In the genomic region with DNA sequence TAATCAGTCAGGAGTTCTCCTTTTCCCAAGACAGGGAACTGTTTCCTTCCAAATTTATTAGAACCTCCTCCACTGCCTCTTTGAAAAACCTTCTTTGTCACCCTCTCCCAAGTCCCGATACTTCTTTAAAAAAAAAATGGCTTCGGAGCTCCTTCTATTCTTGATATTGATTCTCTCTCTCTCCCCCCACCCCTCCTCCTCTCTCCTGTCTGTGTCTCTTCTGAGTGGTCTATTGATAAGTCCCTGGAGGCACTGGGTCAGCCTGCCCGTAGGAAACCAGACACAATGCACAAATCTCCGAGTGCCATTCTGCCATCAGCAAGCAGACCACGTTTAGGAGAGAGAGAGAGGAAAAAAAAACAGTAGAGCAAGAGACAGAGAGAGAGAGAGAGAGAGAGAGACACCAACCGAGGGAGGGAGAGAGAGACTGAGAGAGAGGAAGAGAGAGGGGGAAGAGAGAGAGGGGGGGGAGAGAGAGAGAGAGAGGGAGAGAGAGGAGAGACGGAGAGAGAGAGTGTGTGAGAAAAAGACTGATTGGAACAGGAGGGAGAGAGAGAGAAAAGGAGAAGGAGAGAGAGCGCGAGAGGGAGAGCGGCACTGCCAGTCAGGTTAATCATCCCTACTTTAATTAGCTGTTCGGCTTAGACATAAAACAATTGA, we compare ENCODE assay signal across 8 cellular contexts.
DNase-seq lines count a peak whose midpoint lies in the region; ATAC-seq and TF ChIP-seq lines count a peak whose summit lies in the region.

No MANE protein-coding gene starts in this region.

- H3K4me1 ChIP-seq in endodermal cell (ENCODE audit: control insufficient read depth, insufficient read depth, low read length), result no peaks in the 10 kb centered on the region
- peaks cover 5 to 11% of the 10 kb centered on the region in 2 donors for H3K4me1 ChIP-seq in naive thymus-derived CD4-positive, alpha-beta T cell (ENCODE audit: control insufficient read depth in 2 of 2, insufficient read depth in 2 of 2, low read length in 2 of 2)

- intact Hi-C loops in naive thymus-derived CD4-positive, alpha-beta T cell (cut with micrococcal nuclease), result loop anchor here in 1 of 2 donors (1.0 kb wide), 1 partner anchor 10 kb away; no protein-coding TSS in a partner anchor

- H3K9me3 Mint-ChIP-seq in endodermal cell, result no peaks in the 10 kb centered on the region
- peaks cover 0 to 2% (median 0%) of the 10 kb centered on the region in 11 donors for H3K9me3 Mint-ChIP-seq in naive thymus-derived CD4-positive, alpha-beta T cell
- H3K9me3 Mint-ChIP-seq in activated naive CD4-positive, alpha-beta T cell treated with anti-CD3 and anti-CD28 coated beads, Interleukin-2, amount 10 ng/mL, durations not matched to agents 7 days and 5 days, result no peaks in the 10 kb centered on the region

- no peak for TF ChIP-seq CTCF in endodermal cell (conservative IDR thresholded peaks at IDR 0.05)

- H3K36me3 ChIP-seq in endodermal cell (ENCODE audit: control insufficient read depth, insufficient read depth, low read length), result no peaks in the 10 kb centered on the region
- no peaks in the 10 kb centered on the region for H3K36me3 ChIP-seq in naive thymus-derived CD4-positive, alpha-beta T cell (ENCODE audit: control insufficient read depth in 2 of 3, insufficient read depth in 3 of 3, low read length in 3 of 3)

- CTCF ChIA-PET in naive thymus-derived CD4-positive, alpha-beta T cell (lab: Charles Lee), result no interaction called here
- CTCF ChIA-PET in activated naive CD4-positive, alpha-beta T cell treated with anti-CD3 and anti-CD28 coated beads, Interleukin-2, amount 10 ng/mL, durations not matched to agents 7 days and 5 days (lab: Charles Lee), result no interaction called here

- no peaks in the 10 kb centered on the region for H3K27me3 ChIP-seq in endodermal cell (ENCODE audit: control insufficient read depth, insufficient read depth, low read length, poor library complexity, severe bottlenecking)
- no peaks in the 10 kb centered on the region for H3K27me3 ChIP-seq in naive thymus-derived CD4-positive, alpha-beta T cell (ENCODE audit: control insufficient read depth in 2 of 2, insufficient read depth in 2 of 2, low read length in 2 of 2)

- no peak overlapping the region for H3K4me3 Mint-ChIP-seq in endodermal cell
- H3K4me3 Mint-ChIP-seq in naive thymus-derived CD4-positive, alpha-beta T cell, result no peak overlapping the region
- no peak overlapping the region for H3K4me3 Mint-ChIP-seq in activated naive CD4-positive, alpha-beta T cell treated with anti-CD3 and anti-CD28 coated beads, Interleukin-2, amount 10 ng/mL, durations not matched to agents 7 days and 5 days

- DNase-seq in GM03348 (ENCODE audit: low spot score), result peak; percentile 5
- DNase-seq in NCI-H2171 treated with DMSO at 0.1 percent for 48 hours (lab: John Stamatoyannopoulos, UW), result peak; percentile 97
- DNase-seq in endodermal cell, result no peak
- DNase-seq in naive thymus-derived CD4-positive, alpha-beta T cell, result peak in 2 of 9 donors; percentile 13 to 15
- no peak for DNase-seq in activated naive CD4-positive, alpha-beta T cell (lab: John Stamatoyannopoulos, UW)
- DNase-seq in hepatic stellate cell (ENCODE audit: low spot score), result no peak
- no peak for DNase-seq in epidermal melanocyte (ENCODE audit: insufficient read length, low spot score)
- DNase-seq in activated naive CD4-positive, alpha-beta T cell treated with anti-CD3 and anti-CD28 coated beads, Interleukin-2, amount 10 ng/mL, durations not matched to agents 7 days and 5 days, result no peak

- POLR2A ChIA-PET in naive thymus-derived CD4-positive, alpha-beta T cell (lab: Charles Lee), result interaction anchor here (0.5 kb wide), 1 partner anchor 101 kb away, joined by 3 read pairs; no protein-coding TSS in a partner anchor

- peak overlapping the region; percentile 100 for H3K27ac ChIP-seq in endodermal cell (ENCODE audit: low read depth, low read length)
- no peak overlapping the region for H3K27ac ChIP-seq in naive thymus-derived CD4-positive, alpha-beta T cell (ENCODE audit: low read depth, low read length)

- 32 to 44% methylated on average over 8 to 11 of the region's 11 CpGs for WGBS in endodermal cell (ENCODE audit: insufficient coverage in 1 of 2, insufficient read length in 1 of 2), 2 experiments

- H3K9ac ChIP-seq in endodermal cell (ENCODE audit: extremely low read depth, low read length, poor library complexity, severe bottlenecking), result peak overlapping the region; percentile 11

- peak overlapping the region; percentile 80 for H3K4me3 ChIP-seq in endodermal cell (ENCODE audit: low read length)
- H3K4me3 ChIP-seq in naive thymus-derived CD4-positive, alpha-beta T cell (ENCODE audit: low read length), result no peak overlapping the region

- H3K27ac Mint-ChIP-seq in endodermal cell, result no peak overlapping the region
- no peak overlapping the region for H3K27ac Mint-ChIP-seq in naive thymus-derived CD4-positive, alpha-beta T cell
- no peak overlapping the region for H3K27ac Mint-ChIP-seq in activated naive CD4-positive, alpha-beta T cell treated with anti-CD3 and anti-CD28 coated beads, Interleukin-2, amount 10 ng/mL, durations not matched to agents 7 days and 5 days

- no peaks in the 10 kb centered on the region for H3K4me1 Mint-ChIP-seq in endodermal cell
- H3K4me1 Mint-ChIP-seq in naive thymus-derived CD4-positive, alpha-beta T cell, result peaks cover 0 to 22% (median 18%) of the 10 kb centered on the region in 7 donors
- H3K4me1 Mint-ChIP-seq in activated naive CD4-positive, alpha-beta T cell treated with anti-CD3 and anti-CD28 coated beads, Interleukin-2, amount 10 ng/mL, durations not matched to agents 7 days and 5 days, result peaks cover 4% of the 10 kb centered on the region

- H3K9me3 ChIP-seq in endodermal cell (ENCODE audit: control insufficient read depth, low read length), result no peaks in the 10 kb centered on the region
- no peaks in the 10 kb centered on the region for H3K9me3 ChIP-seq in naive thymus-derived CD4-positive, alpha-beta T cell (ENCODE audit: control insufficient read depth in 2 of 3, low read length in 3 of 3)

- H3K27me3 Mint-ChIP-seq in endodermal cell (ENCODE audit: insufficient read depth), result peaks cover 4% of the 10 kb centered on the region
- H3K27me3 Mint-ChIP-seq in naive thymus-derived CD4-positive, alpha-beta T cell, result peaks cover 0 to 10% (median 0%) of the 10 kb centered on the region in 5 donors
- peaks cover 5% of the 10 kb centered on the region for H3K27me3 Mint-ChIP-seq in activated naive CD4-positive, alpha-beta T cell treated with anti-CD3 and anti-CD28 coated beads, Interleukin-2, amount 10 ng/mL, durations not matched to agents 7 days and 5 days

- no peaks in the 10 kb centered on the region for H3K36me3 Mint-ChIP-seq in endodermal cell (ENCODE audit: low read depth)
- H3K36me3 Mint-ChIP-seq in naive thymus-derived CD4-positive, alpha-beta T cell, result peaks cover 0 to 6% (median 0%) of the 10 kb centered on the region in 5 donors
- no peaks in the 10 kb centered on the region for H3K36me3 Mint-ChIP-seq in activated naive CD4-positive, alpha-beta T cell treated with anti-CD3 and anti-CD28 coated beads, Interleukin-2, amount 10 ng/mL, durations not matched to agents 7 days and 5 days

- peak; percentile 14 for ATAC-seq in naive thymus-derived CD4-positive, alpha-beta T cell

Comparison
In these comparisons a context has a peak if more than half of its experiments do, and no peak if none do; other contexts are left out.
1. DNase-seq: peak in GM03348 (single experiment) and NCI-H2171 treated with DMSO at 0.1 percent for 48 hours (single experiment); none in endodermal cell (single experiment), activated naive CD4-positive, alpha-beta T cell (0 of 4), hepatic stellate cell (single experiment), epidermal melanocyte (single experiment) and activated naive CD4-positive, alpha-beta T cell treated with anti-CD3 and anti-CD28 coated beads, Interleukin-2, amount 10 ng/mL, durations not matched to agents 7 days and 5 days (single experiment).